ENCODE assay signal across 8 cellular contexts in genomic region chr11:16881074-16881709, GRCh38.
DNase-seq lines count a peak whose midpoint lies in the region; ATAC-seq and TF ChIP-seq lines count a peak whose summit lies in the region.

No MANE protein-coding gene starts in this region.

- no peak overlapping the region for H3K4me3 Mint-ChIP-seq in activated naive CD4-positive, alpha-beta T cell treated with anti-CD3 and anti-CD28 coated beads, Interleukin-2, amount 10 ng/mL, durations not matched to agents 7 days and 5 days

- no peaks in the 10 kb centered on the region for H3K79me2 ChIP-seq in fibroblast of lung (ENCODE audit: control insufficient read depth, insufficient read depth, low read length)

- no peaks in the 10 kb centered on the region for H3K27me3 ChIP-seq in fibroblast of lung (ENCODE audit: control insufficient read depth, insufficient read depth, low read length)
- no peaks in the 10 kb centered on the region for H3K27me3 ChIP-seq in psoas muscle (ENCODE audit: insufficient read depth in 3 of 3, low read length in 2 of 3)

- H3K27me3 Mint-ChIP-seq in activated naive CD4-positive, alpha-beta T cell treated with anti-CD3 and anti-CD28 coated beads, Interleukin-2, amount 10 ng/mL, durations not matched to agents 7 days and 5 days: peaks cover 12% of the 10 kb centered on the region

- no peaks in the 10 kb centered on the region for H3K36me3 ChIP-seq in fibroblast of lung (ENCODE audit: control insufficient read depth, insufficient read depth, low read length)
- no peaks in the 10 kb centered on the region for H3K36me3 ChIP-seq in psoas muscle (ENCODE audit: insufficient read depth in 1 of 2, low read depth in 1 of 2)

- H3K27ac ChIP-seq in fibroblast of lung (ENCODE audit: insufficient read depth, low read length) (no peak overlapping the region), psoas muscle (no peak overlapping the region)

- no peaks in the 10 kb centered on the region for H3K4me1 ChIP-seq in fibroblast of lung (ENCODE audit: control insufficient read depth, extremely low read depth, insufficient read depth, low read length)
- peaks cover 8% of the 10 kb centered on the region for H3K4me1 ChIP-seq in psoas muscle

- DNase-seq in NCI-H2196 treated with DMSO at 0.1 percent for 48 hours (lab: John Stamatoyannopoulos, UW; ENCODE audit: unreplicated experiment) (peak; percentile 50), fibroblast of lung (ENCODE audit: low read depth in 2 of 2) (peak; percentile 39 to 76), psoas muscle (peak; percentile 61 to 79), COLO829 (ENCODE audit: low spot score) (no peak), GM20000 (ENCODE audit: low spot score) (no peak)
- DNase-seq in activated naive CD4-positive, alpha-beta T cell treated with anti-CD3 and anti-CD28 coated beads, Interleukin-2, amount 10 ng/mL, durations not matched to agents 7 days and 5 days: no peak

- H4K20me1 ChIP-seq in fibroblast of lung (ENCODE audit: control insufficient read depth, extremely low read depth, insufficient read depth, low read length): no peaks in the 10 kb centered on the region

- no peaks in the 10 kb centered on the region for H3K9me3 Mint-ChIP-seq in activated naive CD4-positive, alpha-beta T cell treated with anti-CD3 and anti-CD28 coated beads, Interleukin-2, amount 10 ng/mL, durations not matched to agents 7 days and 5 days

- no peak overlapping the region for H3K4me3 ChIP-seq in fibroblast of lung (replicated peaks in 1 of 4; ENCODE audit: control extremely low read depth in 1 of 4, insufficient read depth in 1 of 4, low read depth in 3 of 4, low read length in 4 of 4)
- no peak overlapping the region for H3K4me3 ChIP-seq in psoas muscle

- H3K4me2 ChIP-seq in fibroblast of lung (ENCODE audit: extremely low read depth, insufficient read depth, low read length): no peak overlapping the region

- WGBS in psoas muscle, 3 donors: 31 to 43% (median 31%) methylated on average over 8 of the region's 8 CpGs

- peak; percentile 41 for ATAC-seq in GM21390 (IDR thresholded peaks at IDR 0.05; ENCODE audit: unreplicated experiment)
- ATAC-seq in psoas muscle: peak; percentile 96 to 100 (median 98)
- ATAC-seq in GM19351 (IDR thresholded peaks at IDR 0.05; ENCODE audit: unreplicated experiment): no peak

- no peak overlapping the region for H3K9ac ChIP-seq in fibroblast of lung (ENCODE audit: insufficient read depth, low read length)

- H3K9me3 ChIP-seq in fibroblast of lung (ENCODE audit: control insufficient read depth, insufficient read depth, low read depth, low read length): no peaks in the 10 kb centered on the region
- H3K9me3 ChIP-seq in psoas muscle: no peaks in the 10 kb centered on the region

- intact Hi-C loops in psoas muscle (cut with DNase I): loop anchor here in 1 of 2 donors (2.0 to 10.0 kb wide), 2 partner anchors 60 to 96 kb away; no protein-coding TSS in a partner anchor

- H3K4me1 Mint-ChIP-seq in activated naive CD4-positive, alpha-beta T cell treated with anti-CD3 and anti-CD28 coated beads, Interleukin-2, amount 10 ng/mL, durations not matched to agents 7 days and 5 days: no peaks in the 10 kb centered on the region

- H3K36me3 Mint-ChIP-seq in activated naive CD4-positive, alpha-beta T cell treated with anti-CD3 and anti-CD28 coated beads, Interleukin-2, amount 10 ng/mL, durations not matched to agents 7 days and 5 days: no peaks in the 10 kb centered on the region

- peak; percentile 33 to 45 for TF ChIP-seq CTCF in fibroblast of lung (conservative IDR thresholded peaks at IDR 0.05 in 1 of 2, IDR thresholded peaks at IDR 0.05 in 1 of 2; ENCODE audit: low read depth in 1 of 2, low read length in 2 of 2)
- peak; percentile 38 for TF ChIP-seq CTCF in psoas muscle (IDR thresholded peaks at IDR 0.05)
- TF ChIP-seq CTCF in GM20000 (IDR thresholded peaks at IDR 0.05; ENCODE audit: extremely low read depth, missing control alignments): no peak

- H2AFZ ChIP-seq in fibroblast of lung (ENCODE audit: low read length): no peak overlapping the region

- H3K27ac Mint-ChIP-seq in activated naive CD4-positive, alpha-beta T cell treated with anti-CD3 and anti-CD28 coated beads, Interleukin-2, amount 10 ng/mL, durations not matched to agents 7 days and 5 days: no peak overlapping the region

- CTCF ChIA-PET in activated naive CD4-positive, alpha-beta T cell treated with anti-CD3 and anti-CD28 coated beads, Interleukin-2, amount 10 ng/mL, durations not matched to agents 7 days and 5 days (lab: Charles Lee): no interaction called here

Comparison
In these comparisons a context has a peak if more than half of its experiments do, and no peak if none do; other contexts are left out.
1. DNase-seq: peak in NCI-H2196 treated with DMSO at 0.1 percent for 48 hours (single experiment), fibroblast of lung (2 of 2) and psoas muscle (2 of 2); none in activated naive CD4-positive, alpha-beta T cell treated with anti-CD3 and anti-CD28 coated beads, Interleukin-2, amount 10 ng/mL, durations not matched to agents 7 days and 5 days (single experiment), COLO829 (single experiment) and GM20000 (single experiment).